9 cellular contexts compared by ENCODE assay signal in the genomic region with DNA sequence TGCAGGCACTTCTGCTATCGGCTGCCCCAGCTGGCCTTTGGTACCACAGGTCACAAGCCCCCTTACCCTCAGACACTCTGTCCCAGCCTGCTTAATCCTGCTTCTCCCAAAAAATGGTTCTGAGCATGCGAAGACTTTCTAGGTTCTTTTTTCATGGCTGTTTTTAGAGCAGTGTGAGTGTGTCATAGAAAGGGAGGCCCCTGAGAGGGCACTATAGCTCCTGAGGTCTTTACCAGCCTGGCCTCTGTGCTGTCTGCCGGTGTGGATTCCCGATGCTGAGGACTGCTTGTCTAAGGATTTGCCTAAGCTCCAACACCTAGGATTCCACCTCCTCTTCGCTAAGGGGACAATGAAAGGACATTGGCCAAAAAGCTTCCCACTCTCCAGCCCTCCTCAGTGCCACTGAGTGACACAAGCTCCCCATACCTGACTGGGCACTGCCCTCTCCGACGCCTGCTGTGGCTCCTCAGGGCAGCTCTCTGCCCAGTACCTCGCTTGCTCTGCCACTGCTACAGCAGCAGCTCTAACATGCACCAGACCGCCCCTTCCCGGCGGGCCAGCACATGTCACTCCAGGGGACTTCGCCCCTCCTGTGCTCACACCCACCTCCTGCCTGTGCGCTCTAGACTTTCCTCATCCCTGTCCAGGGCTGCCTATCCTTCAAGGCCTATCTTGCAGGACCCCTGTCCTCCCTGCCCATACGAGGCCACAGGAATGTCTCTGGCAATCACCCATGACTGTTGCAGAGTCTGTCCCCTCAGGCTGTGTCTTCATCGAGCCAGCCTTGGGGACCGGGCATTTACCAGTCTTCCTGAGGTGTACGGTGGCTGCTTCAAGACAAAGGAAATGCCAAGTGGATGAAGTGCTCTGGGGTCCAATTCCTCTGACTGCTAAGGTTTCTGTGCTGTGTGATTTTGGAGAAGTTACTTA. TPM values are rescaled to one million over a fixed set of nuclear protein-coding genes. Genes with fewer than 3 reads are reported as not detected.
A peak's percentile ranks its signal among the peaks of the same experiment; 100 is the strongest.
DNase-seq lines count a peak whose midpoint lies in the region; ATAC-seq and TF ChIP-seq lines count a peak whose summit lies in the region.
"Had no signal": no experiment of that assay in that cellular context is flagged by ENCODE, and none has a peak within 500 bp of the region (broad histone marks: within the 10 kb centered on the region; RNA-seq: fewer than 3 reads in every experiment).

No MANE protein-coding gene starts in this region.

- H3K4me3 Mint-ChIP-seq in HFFc6 (peak overlapping the region; percentile 7; the same call in 1 of the 2 replicates), neural crest cell (no peak overlapping the region), H9 (no peak overlapping the region; a peak in 1 of 5 replicates)
- peak overlapping the region; percentile 46 for H3K4me3 Mint-ChIP-seq in activated naive CD8-positive, alpha-beta T cell treated with anti-CD3 and anti-CD28 coated beads, Interleukin-2, amount 10 ng/mL, durations not matched to agents 7 days and 5 days

- H3K4ac ChIP-seq in H9 (ENCODE audit: low read depth, low read length): no peak overlapping the region

- H4K5ac ChIP-seq in H9 (ENCODE audit: insufficient read length, low read depth, low read length): no peak overlapping the region

- no peak overlapping the region for H3K4me2 ChIP-seq in H9 (ENCODE audit: insufficient read depth, insufficient read length, low read length)

- H3K27ac ChIP-seq in H9 (ENCODE audit: insufficient read length, low read depth, low read length): no peak overlapping the region

- H3K27ac Mint-ChIP-seq in HFFc6: peak overlapping the region; percentile 84
- peak overlapping the region; percentile 80 for H3K27ac Mint-ChIP-seq in activated naive CD8-positive, alpha-beta T cell treated with anti-CD3 and anti-CD28 coated beads, Interleukin-2, amount 10 ng/mL, durations not matched to agents 7 days and 5 days
- peak overlapping the region; percentile 54 for H3K27ac Mint-ChIP-seq in neural crest cell (ENCODE audit: unreplicated experiment)
- H3K27ac Mint-ChIP-seq in H9: no peak overlapping the region; a peak in 1 of 7 replicates

- DNase-seq in EL: peak; percentile 67
- DNase-seq in HFFc6: peak; percentile 39
- no peak for DNase-seq in activated naive CD8-positive, alpha-beta T cell treated with anti-CD3 and anti-CD28 coated beads, Interleukin-2, amount 10 ng/mL, durations not matched to agents 7 days and 5 days
- no peak for DNase-seq in neural crest cell (ENCODE audit: low read depth, low spot score)
- DNase-seq in NCI-H2171 treated with DMSO at 0.1 percent for 48 hours (lab: John Stamatoyannopoulos, UW): no peak
- no peak for DNase-seq in H9

- no peaks in the 10 kb centered on the region for H3K4me1 ChIP-seq in H9 (ENCODE audit: insufficient read depth, low read length)

- no peak overlapping the region for H2BK15ac ChIP-seq in H9 (ENCODE audit: low read depth, low read length)

- H4K91ac ChIP-seq in H9 (ENCODE audit: insufficient read length, low read depth, low read length): no peak overlapping the region

- H3K27me3 Mint-ChIP-seq in HFFc6 (ENCODE audit: insufficient read depth) (peaks cover 2% of the 10 kb centered on the region; the same call in 1 of the 2 replicates), neural crest cell (ENCODE audit: low read depth) (no peaks in the 10 kb centered on the region), H9 (ENCODE audit: low read depth) (no peaks in the 10 kb centered on the region)
- H3K27me3 Mint-ChIP-seq in activated naive CD8-positive, alpha-beta T cell treated with anti-CD3 and anti-CD28 coated beads, Interleukin-2, amount 10 ng/mL, durations not matched to agents 7 days and 5 days: no peaks in the 10 kb centered on the region

- H3K14ac ChIP-seq in H9 (ENCODE audit: insufficient read depth, low read length): no peak overlapping the region

- no CpG with 5 or more reads among the region's 17 CpGs for WGBS in H9 (ENCODE audit: extremely low coverage, insufficient read length, low lambda C conversion rate)

- no peaks in the 10 kb centered on the region for H4K20me1 ChIP-seq in H9 (ENCODE audit: control insufficient read depth, insufficient read depth, insufficient read length)

- no peak overlapping the region for H2BK12ac ChIP-seq in H9 (ENCODE audit: insufficient read length, low read depth, low read length)

- H3K23me2 ChIP-seq in H9 (ENCODE audit: insufficient read length, low read depth, low read length, poor library complexity, severe bottlenecking): no peaks in the 10 kb centered on the region

- no peak overlapping the region for H3T11ph ChIP-seq in H9 (ENCODE audit: low read length)

- no peak overlapping the region for H2AK5ac ChIP-seq in H9 (ENCODE audit: insufficient read length, low read length)

- H2BK20ac ChIP-seq in H9 (ENCODE audit: low read depth, low read length, poor library complexity, severe bottlenecking): no peak overlapping the region

- H3K9me3 Mint-ChIP-seq in HFFc6: no peaks in the 10 kb centered on the region
- no peaks in the 10 kb centered on the region for H3K9me3 Mint-ChIP-seq in activated naive CD8-positive, alpha-beta T cell treated with anti-CD3 and anti-CD28 coated beads, Interleukin-2, amount 10 ng/mL, durations not matched to agents 7 days and 5 days
- H3K9me3 Mint-ChIP-seq in neural crest cell: no peaks in the 10 kb centered on the region
- no peaks in the 10 kb centered on the region for H3K9me3 Mint-ChIP-seq in H9

- H3K9ac ChIP-seq in H9 (ENCODE audit: extremely low read depth, insufficient read length, low read length): no peak overlapping the region

- no peak for ATAC-seq in activated naive CD8-positive, alpha-beta T cell treated with anti-CD3 and anti-CD28 coated beads, Interleukin-2, amount 10 ng/mL, durations not matched to agents 7 days and 5 days (ENCODE audit: low read depth)
- no peak for ATAC-seq in HG02623 (IDR thresholded peaks at IDR 0.05; ENCODE audit: unreplicated experiment)
- ATAC-seq in HG03565 (IDR thresholded peaks at IDR 0.05; ENCODE audit: unreplicated experiment): no peak
- ATAC-seq: sciatic nerve had no signal

- H3K23ac ChIP-seq in H9 (ENCODE audit: insufficient read length, low read depth, low read length): no peak overlapping the region

- peaks cover 92% of the 10 kb centered on the region for H3K4me1 Mint-ChIP-seq in HFFc6 (ENCODE audit: low read depth)
- H3K4me1 Mint-ChIP-seq in activated naive CD8-positive, alpha-beta T cell treated with anti-CD3 and anti-CD28 coated beads, Interleukin-2, amount 10 ng/mL, durations not matched to agents 7 days and 5 days: peaks cover 83% of the 10 kb centered on the region
- no peaks in the 10 kb centered on the region for H3K4me1 Mint-ChIP-seq in neural crest cell
- H3K4me1 Mint-ChIP-seq in H9: no peaks in the 10 kb centered on the region

- no peak overlapping the region for H4K8ac ChIP-seq in H9 (replicated peaks; ENCODE audit: insufficient read length, low read depth, low read length)

- POLR2A ChIA-PET in activated naive CD8-positive, alpha-beta T cell treated with anti-CD3 and anti-CD28 coated beads, Interleukin-2, amount 10 ng/mL, durations not matched to agents 7 days and 5 days (lab: Charles Lee): no interaction called here

- no peaks in the 10 kb centered on the region for H3K79me2 ChIP-seq in H9 (ENCODE audit: insufficient read depth, low read length)

- no peaks in the 10 kb centered on the region for H3K27me3 ChIP-seq in H9 (ENCODE audit: insufficient read depth, low read length)

- no peak overlapping the region for H3K18ac ChIP-seq in H9 (ENCODE audit: insufficient read length, low read depth, low read length)

- no peaks in the 10 kb centered on the region for H3K79me1 ChIP-seq in H9 (ENCODE audit: insufficient read depth, low read depth, low read length, poor library complexity, severe bottlenecking)

- no peak overlapping the region for H2BK120ac ChIP-seq in H9 (ENCODE audit: low read depth, low read length, poor library complexity, severe bottlenecking)

- H2BK5ac ChIP-seq in H9 (ENCODE audit: insufficient read length, low read length): no peak overlapping the region

- no peak for TF ChIP-seq CTCF in HFFc6 (IDR thresholded peaks at IDR 0.05)
- no peak for TF ChIP-seq CTCF in neural crest cell (conservative IDR thresholded peaks at IDR 0.05)
- no peak for TF ChIP-seq CTCF in H9 (conservative IDR thresholded peaks at IDR 0.05)

- H3K56ac ChIP-seq in H9 (ENCODE audit: insufficient read length, low read depth, low read length): no peak overlapping the region

- H3K36me3 Mint-ChIP-seq in HFFc6 (ENCODE audit: low read depth): peaks cover 52% of the 10 kb centered on the region
- H3K36me3 Mint-ChIP-seq in activated naive CD8-positive, alpha-beta T cell treated with anti-CD3 and anti-CD28 coated beads, Interleukin-2, amount 10 ng/mL, durations not matched to agents 7 days and 5 days: peaks cover 56% of the 10 kb centered on the region
- peaks cover 21% of the 10 kb centered on the region for H3K36me3 Mint-ChIP-seq in neural crest cell (ENCODE audit: low read depth)
- H3K36me3 Mint-ChIP-seq in H9 (ENCODE audit: insufficient read depth in 1 of 3, low read depth in 3 of 3): peaks cover 17 to 65% (median 20%) of the 10 kb centered on the region in 3 experiments; a peak in 6 of 7 replicates

- H2AFZ ChIP-seq in H9 (ENCODE audit: low read length): no peak overlapping the region

- no peaks in the 10 kb centered on the region for H3K9me3 ChIP-seq in H9 (ENCODE audit: control insufficient read depth, low read depth, low read length)

RNA-seq across cellular contexts. Expression of a gene that starts 21.0 kb away (rescaled TPM):
- 100 to 1,000 TPM; 116 to 144 (median 127) TPM for total RNA-seq in HFFc6 (2021; fragmentation: NEBNext Ultra II Directional; extraction: Animal tissue kit (Norgen Biotek cat#: 25700))
- total RNA-seq in activated naive CD8-positive, alpha-beta T cell treated with anti-CD3 and anti-CD28 coated beads, Interleukin-2, amount 10 ng/mL, durations not matched to agents 7 days and 5 days: 100 to 1,000 TPM; 253 to 258 TPM
- total RNA-seq in neural crest cell (339 and 353 TPM in 2 replicates), H9 (2021) (101 and 111 TPM in 2 replicates)

Comparison
In these comparisons a context has a peak if more than half of its experiments do, and no peak if none do; other contexts are left out.
1. DNase-seq: peak in EL (single experiment) and HFFc6 (single experiment); none in activated naive CD8-positive, alpha-beta T cell treated with anti-CD3 and anti-CD28 coated beads, Interleukin-2, amount 10 ng/mL, durations not matched to agents 7 days and 5 days (single experiment), neural crest cell (single experiment), NCI-H2171 treated with DMSO at 0.1 percent for 48 hours (single experiment) and H9 (single experiment).
2. H3K27ac Mint-ChIP-seq: peak in HFFc6 (single experiment), activated naive CD8-positive, alpha-beta T cell treated with anti-CD3 and anti-CD28 coated beads, Interleukin-2, amount 10 ng/mL, durations not matched to agents 7 days and 5 days (single experiment) and neural crest cell (single experiment); none in H9 (0 of 3).
3. H3K4me3 Mint-ChIP-seq: peak in HFFc6 (single experiment) and activated naive CD8-positive, alpha-beta T cell treated with anti-CD3 and anti-CD28 coated beads, Interleukin-2, amount 10 ng/mL, durations not matched to agents 7 days and 5 days (single experiment); none in neural crest cell (single experiment) and H9 (0 of 2).